8 cellular contexts compared by ENCODE assay signal in genomic region chr16:74605332-74605731, GRCh38. TPM values are rescaled to one million over a fixed set of nuclear protein-coding genes. Genes with fewer than 3 reads are reported as not detected.
DNase-seq lines count a peak whose midpoint lies in the region; ATAC-seq and TF ChIP-seq lines count a peak whose summit lies in the region.

No MANE protein-coding gene starts in this region.

- TF ChIP-seq POLR2A in NB4 (IDR thresholded peaks at IDR 0.05; ENCODE audit: extremely low read depth, insufficient read length), result no peak

- H3K4me1 ChIP-seq in CD4-positive, CD25-positive, alpha-beta regulatory T cell (ENCODE audit: control insufficient read depth, insufficient read depth, low read length, poor library complexity, severe bottlenecking), result peaks cover 77% of the 10 kb centered on the region
- peaks cover 37% of the 10 kb centered on the region for H3K4me1 ChIP-seq in effector memory CD4-positive, alpha-beta T cell (ENCODE audit: control insufficient read depth, insufficient read depth, low read length, poor library complexity, severe bottlenecking)

- no peak for TF ChIP-seq EP300 in neural cell (conservative IDR thresholded peaks at IDR 0.05; ENCODE audit: poor library complexity, severe bottlenecking)

- ATAC-seq in CD4-positive, CD25-positive, alpha-beta regulatory T cell (ENCODE audit: low read depth in 2 of 2), result no peak
- ATAC-seq in HG03469 (IDR thresholded peaks at IDR 0.05; ENCODE audit: unreplicated experiment) (no peak), HG03342 (IDR thresholded peaks at IDR 0.05; ENCODE audit: unreplicated experiment) (no peak)

- no peaks in the 10 kb centered on the region for H3K9me3 ChIP-seq in CD4-positive, CD25-positive, alpha-beta regulatory T cell (ENCODE audit: control insufficient read depth in 2 of 2, low read length in 2 of 2)
- H3K9me3 ChIP-seq in effector memory CD4-positive, alpha-beta T cell (ENCODE audit: control insufficient read depth, low read length), result no peaks in the 10 kb centered on the region
- no peaks in the 10 kb centered on the region for H3K9me3 ChIP-seq in neural cell (ENCODE audit: low read length)

- H4K20me1 ChIP-seq in neural cell (ENCODE audit: insufficient read depth), result no peaks in the 10 kb centered on the region

- no peak for TF ChIP-seq CTCF in NB4 (IDR thresholded peaks at IDR 0.05; ENCODE audit: low read depth, low read length)
- TF ChIP-seq CTCF in neural cell (IDR thresholded peaks at IDR 0.05; ENCODE audit: poor library complexity, severe bottlenecking), result no peak

- H3K4me2 ChIP-seq in neural cell (ENCODE audit: low read length), result peak overlapping the region; percentile 76

- peak overlapping the region; percentile 96 for H3K4me3 ChIP-seq in CD4-positive, CD25-positive, alpha-beta regulatory T cell (ENCODE audit: low read depth, low read length)
- peak overlapping the region; percentile 77 for H3K4me3 ChIP-seq in NB4 (ENCODE audit: low read depth, low read length)
- peak overlapping the region; percentile 86 for H3K4me3 ChIP-seq in effector memory CD4-positive, alpha-beta T cell (ENCODE audit: insufficient read depth, low read depth, low read length, poor library complexity, severe bottlenecking)
- peak overlapping the region; percentile 99 for H3K4me3 ChIP-seq in neural cell (ENCODE audit: low read length)

- no peak for TF ChIP-seq RAD21 in neural cell (conservative IDR thresholded peaks at IDR 0.05)

- H3K9ac ChIP-seq in neural cell (ENCODE audit: low read length), result peak overlapping the region; percentile 96

- no peaks in the 10 kb centered on the region for H3K27me3 Mint-ChIP-seq in CD4-positive, CD25-positive, alpha-beta regulatory T cell

- no peaks in the 10 kb centered on the region for H3F3A ChIP-seq in neural cell (ENCODE audit: insufficient read depth, low read length, poor library complexity, severe bottlenecking)

- no peak overlapping the region for H2AFZ ChIP-seq in neural cell (ENCODE audit: low read depth, low read length)

- H3K4me1 Mint-ChIP-seq in CD4-positive, CD25-positive, alpha-beta regulatory T cell, result peaks cover 39 to 79% (median 58%) of the 10 kb centered on the region in 4 donors

- peak overlapping the region; percentile 91 to 98 (median 97) for H3K27ac Mint-ChIP-seq in CD4-positive, CD25-positive, alpha-beta regulatory T cell

- peak overlapping the region; percentile 92 for H3K27ac ChIP-seq in CD4-positive, CD25-positive, alpha-beta regulatory T cell (ENCODE audit: insufficient read depth, low read length, poor library complexity, severe bottlenecking)
- H3K27ac ChIP-seq in effector memory CD4-positive, alpha-beta T cell (ENCODE audit: insufficient read depth, low read length, poor library complexity, severe bottlenecking), result peak overlapping the region; percentile 86
- no peak overlapping the region for H3K27ac ChIP-seq in neural cell (ENCODE audit: low read length)

- DNase-seq in CD4-positive, CD25-positive, alpha-beta regulatory T cell, result no peak
- no peak for DNase-seq in NB4 (ENCODE audit: low read depth)
- DNase-seq in effector memory CD4-positive, alpha-beta T cell, result no peak
- DNase-seq in stimulated activated CD4-positive, alpha-beta T cell treated with anti-CD3 and anti-CD28 coated beads, Interleukin-2, amount 100 ng/mL, for 48 hours, result no peak
- no peak for DNase-seq in NCI-H69 (lab: John Stamatoyannopoulos, UW)

- H3K79me2 ChIP-seq in neural cell (replicated peaks; ENCODE audit: insufficient read depth, low read length), result peaks cover 58% of the 10 kb centered on the region

- peak overlapping the region; percentile 89 to 99 (median 94) for H3K4me3 Mint-ChIP-seq in CD4-positive, CD25-positive, alpha-beta regulatory T cell

- no peaks in the 10 kb centered on the region for H3K27me3 ChIP-seq in CD4-positive, CD25-positive, alpha-beta regulatory T cell (ENCODE audit: control insufficient read depth, insufficient read depth, low read length)
- no peaks in the 10 kb centered on the region for H3K27me3 ChIP-seq in effector memory CD4-positive, alpha-beta T cell (replicated peaks; ENCODE audit: control insufficient read depth, insufficient read depth, low read length, poor library complexity, severe bottlenecking)
- H3K27me3 ChIP-seq in neural cell (ENCODE audit: insufficient read depth, low read depth, low read length), result no peaks in the 10 kb centered on the region

- H3K9me3 Mint-ChIP-seq in CD4-positive, CD25-positive, alpha-beta regulatory T cell, result no peaks in the 10 kb centered on the region

- no peaks in the 10 kb centered on the region for H3K9me2 ChIP-seq in neural cell (ENCODE audit: insufficient read depth, low read length)

- no peaks in the 10 kb centered on the region for H3K36me3 ChIP-seq in CD4-positive, CD25-positive, alpha-beta regulatory T cell (ENCODE audit: control insufficient read depth, insufficient read depth, low read length)
- H3K36me3 ChIP-seq in effector memory CD4-positive, alpha-beta T cell (ENCODE audit: control insufficient read depth, insufficient read depth, low read length), result no peaks in the 10 kb centered on the region
- H3K36me3 ChIP-seq in neural cell (ENCODE audit: insufficient read depth, low read length), result no peaks in the 10 kb centered on the region

- no peaks in the 10 kb centered on the region for H3K36me3 Mint-ChIP-seq in CD4-positive, CD25-positive, alpha-beta regulatory T cell

TF ChIP-seq in neural cell, 6 proteins besides CTCF, POLR2A, EP300 and RAD21:
- no peak for TF ChIP-seq POLR2AphosphoS5 (IDR thresholded peaks at IDR 0.05)
- no peak for TF ChIP-seq TAF1 (IDR thresholded peaks at IDR 0.05; ENCODE audit: low read depth)
- TF ChIP-seq, protein P1, sequence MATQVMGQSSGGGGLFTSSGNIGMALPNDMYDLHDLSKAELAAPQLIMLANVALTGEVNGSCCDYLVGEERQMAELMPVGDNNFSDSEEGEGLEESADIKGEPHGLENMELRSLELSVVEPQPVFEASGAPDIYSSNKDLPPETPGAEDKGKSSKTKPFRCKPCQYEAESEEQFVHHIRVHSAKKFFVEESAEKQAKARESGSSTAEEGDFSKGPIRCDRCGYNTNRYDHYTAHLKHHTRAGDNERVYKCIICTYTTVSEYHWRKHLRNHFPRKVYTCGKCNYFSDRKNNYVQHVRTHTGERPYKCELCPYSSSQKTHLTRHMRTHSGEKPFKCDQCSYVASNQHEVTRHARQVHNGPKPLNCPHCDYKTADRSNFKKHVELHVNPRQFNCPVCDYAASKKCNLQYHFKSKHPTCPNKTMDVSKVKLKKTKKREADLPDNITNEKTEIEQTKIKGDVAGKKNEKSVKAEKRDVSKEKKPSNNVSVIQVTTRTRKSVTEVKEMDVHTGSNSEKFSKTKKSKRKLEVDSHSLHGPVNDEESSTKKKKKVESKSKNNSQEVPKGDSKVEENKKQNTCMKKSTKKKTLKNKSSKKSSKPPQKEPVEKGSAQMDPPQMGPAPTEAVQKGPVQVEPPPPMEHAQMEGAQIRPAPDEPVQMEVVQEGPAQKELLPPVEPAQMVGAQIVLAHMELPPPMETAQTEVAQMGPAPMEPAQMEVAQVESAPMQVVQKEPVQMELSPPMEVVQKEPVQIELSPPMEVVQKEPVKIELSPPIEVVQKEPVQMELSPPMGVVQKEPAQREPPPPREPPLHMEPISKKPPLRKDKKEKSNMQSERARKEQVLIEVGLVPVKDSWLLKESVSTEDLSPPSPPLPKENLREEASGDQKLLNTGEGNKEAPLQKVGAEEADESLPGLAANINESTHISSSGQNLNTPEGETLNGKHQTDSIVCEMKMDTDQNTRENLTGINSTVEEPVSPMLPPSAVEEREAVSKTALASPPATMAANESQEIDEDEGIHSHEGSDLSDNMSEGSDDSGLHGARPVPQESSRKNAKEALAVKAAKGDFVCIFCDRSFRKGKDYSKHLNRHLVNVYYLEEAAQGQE (IDR thresholded peaks at IDR 0.05; ENCODE audit: borderline replicate concordance), result no peak
- no peak for TF ChIP-seq EZH2 (IDR thresholded peaks at IDR 0.05; ENCODE audit: borderline replicate concordance, insufficient read depth, low read length, poor library complexity, severe bottlenecking)
- TF ChIP-seq MXI1 (conservative IDR thresholded peaks at IDR 0.05; ENCODE audit: poor library complexity, severe bottlenecking), result no peak
- TF ChIP-seq SMC3 (conservative IDR thresholded peaks at IDR 0.05; ENCODE audit: poor library complexity), result no peak

RNA-seq across cellular contexts. Expression of gene GLG1, which starts 1.6 kb away (rescaled TPM):
- total RNA-seq in CD4-positive, CD25-positive, alpha-beta regulatory T cell, result 202 TPM
- 100 to 1,000 TPM; 147 to 156 (median 152) TPM for polyA plus RNA-seq in CD4-positive, CD25-positive, alpha-beta regulatory T cell
- polyA plus RNA-seq in neural cell, result 36.6 and 40.2 TPM in 2 replicates
- polyA minus RNA-seq in neural cell, result 123 and 132 TPM in 2 replicates
